Comparison of ENCODE assay signal across 8 cellular contexts in genomic region chr9:36399980-36400331, GRCh38. TPM values are rescaled to one million over a fixed set of nuclear protein-coding genes. Genes with fewer than 3 reads are reported as not detected.
A peak's percentile ranks its signal among the peaks of the same experiment; 100 is the strongest.
DNase-seq lines count a peak whose midpoint lies in the region; ATAC-seq and TF ChIP-seq lines count a peak whose summit lies in the region.

RNF38 (minus strand) TSS chr9:36400269; CDS start chr9:36400108, 161 bp downstream.

- peaks cover 50% of the 10 kb centered on the region for H3K4me1 ChIP-seq in Loucy (ENCODE audit: insufficient read depth, low read length, poor library complexity, severe bottlenecking)
- H3K4me1 ChIP-seq in lower lobe of right lung, result peaks cover 46% of the 10 kb centered on the region
- H3K4me1 ChIP-seq in tibial nerve, result peaks cover 4 to 58% (median 24%) of the 10 kb centered on the region in 4 donors

- no peak for ATAC-seq in lower lobe of right lung
- ATAC-seq in GM18517 (IDR thresholded peaks at IDR 0.05; ENCODE audit: unreplicated experiment), result no peak
- no peak for ATAC-seq in GM18498 (IDR thresholded peaks at IDR 0.05; ENCODE audit: unreplicated experiment)

- POLR2A ChIA-PET in BJ (lab: Charles Lee), result no interaction called here

- DNase-seq in BJ (ENCODE audit: low read depth) (no peak), cerebellum (ENCODE audit: low spot score) (no peak), lower lobe of right lung (no peak), tibial nerve (ENCODE audit: low spot score in 2 of 2) (no peak), NCI-H446 (lab: John Stamatoyannopoulos, UW) (no peak)

- H3K4me3 ChIP-seq in BJ (ENCODE audit: low read depth, low read length) (peak within 1 kb of the TSS; percentile 94), Loucy (ENCODE audit: low read length, poor library complexity, severe bottlenecking) (peak within 1 kb of the TSS; percentile 90), lower lobe of right lung (peak within 1 kb of the TSS; percentile 73), tibial nerve (peak within 1 kb of the TSS; percentile 61 to 96 (median 84))

- peak within 1 kb of the TSS; percentile 70 for H2AFZ ChIP-seq in Loucy (ENCODE audit: low read length)

- H3K79me2 ChIP-seq in Loucy (ENCODE audit: insufficient read depth, low read length), result peaks cover 71% of the 10 kb centered on the region

- H3K27ac ChIP-seq in lower lobe of right lung, result peak within 1 kb of the TSS; percentile 95
- peak within 1 kb of the TSS; percentile 92 to 99 (median 95) for H3K27ac ChIP-seq in tibial nerve

- no peak for TF ChIP-seq POLR2A in tibial nerve (IDR thresholded peaks at IDR 0.05)

- H3K9me2 ChIP-seq in Loucy (replicated peaks; ENCODE audit: low read depth, low read length), result no peaks in the 10 kb centered on the region

- CTCF ChIA-PET in BJ (lab: Yijun Ruan, JAX), result interaction anchor here (1.1 kb wide), 1 partner anchor 115 kb away, joined by 3 read pairs; no protein-coding TSS in a partner anchor

- TF ChIP-seq EP300 in tibial nerve (IDR thresholded peaks at IDR 0.05), result no peak

- H3F3A ChIP-seq in Loucy (ENCODE audit: low read depth), result no peaks in the 10 kb centered on the region

- no peaks in the 10 kb centered on the region for H3K36me3 ChIP-seq in BJ (ENCODE audit: control insufficient read depth, insufficient read depth, low read length)
- no peaks in the 10 kb centered on the region for H3K36me3 ChIP-seq in Loucy (ENCODE audit: insufficient read depth, low read length)
- H3K36me3 ChIP-seq in lower lobe of right lung, result no peaks in the 10 kb centered on the region
- no peaks in the 10 kb centered on the region for H3K36me3 ChIP-seq in tibial nerve

- no peak for TF ChIP-seq CTCF in BJ (IDR thresholded peaks at IDR 0.05; ENCODE audit: insufficient read depth, low read depth, low read length)
- TF ChIP-seq CTCF in Loucy (conservative IDR thresholded peaks at IDR 0.05; ENCODE audit: low read length), result no peak
- TF ChIP-seq CTCF in lower lobe of right lung (IDR thresholded peaks at IDR 0.05), result no peak
- no peak for TF ChIP-seq CTCF in tibial nerve (IDR thresholded peaks at IDR 0.05)

- peak within 1 kb of the TSS; percentile 96 for H3K4me2 ChIP-seq in Loucy (ENCODE audit: low read depth, low read length, poor library complexity, severe bottlenecking)

- intact Hi-C loops in lower lobe of right lung (cut with DNase I), result no loop called here

- WGBS in tibial nerve, 2 donors, result 1% methylated on average over 12 of the region's 12 CpGs

- H4K20me1 ChIP-seq in Loucy (ENCODE audit: insufficient read depth, low read length, poor library complexity, severe bottlenecking), result peaks cover 50% of the 10 kb centered on the region

- H3K9me3 ChIP-seq in Loucy (ENCODE audit: insufficient read depth, low read depth, low read length), result no peaks in the 10 kb centered on the region
- H3K9me3 ChIP-seq in lower lobe of right lung, result no peaks in the 10 kb centered on the region
- H3K9me3 ChIP-seq in tibial nerve, result no peaks in the 10 kb centered on the region

- H3K27me3 ChIP-seq in BJ (ENCODE audit: control insufficient read depth, insufficient read depth, low read length), result no peaks in the 10 kb centered on the region
- no peaks in the 10 kb centered on the region for H3K27me3 ChIP-seq in Loucy (ENCODE audit: insufficient read depth, low read length, poor library complexity, severe bottlenecking)
- H3K27me3 ChIP-seq in lower lobe of right lung (ENCODE audit: low read depth), result no peaks in the 10 kb centered on the region
- no peaks in the 10 kb centered on the region for H3K27me3 ChIP-seq in tibial nerve

- H3K9ac ChIP-seq in Loucy (ENCODE audit: low read depth, low read length, poor library complexity, severe bottlenecking), result peak within 1 kb of the TSS; percentile 74

RNA-seq across cellular contexts. Expression of gene RNF38, which starts in this region (rescaled TPM):
- polyA plus RNA-seq in BJ (2011; rRNA removed), result 14.3 and 20.0 TPM in 2 replicates
- 34.2 and 40.1 TPM in 2 replicates for polyA minus RNA-seq in BJ (2011; rRNA and poly(A)+ RNA removed)
- total RNA-seq in cerebellum, result 50.4 TPM
- 48.9 TPM for total RNA-seq in lower lobe of right lung
- 10 to 100 TPM; 25.5 to 55.5 (median 32.0) TPM for total RNA-seq in tibial nerve
